2 cellular contexts compared by ENCODE assay signal in the genomic region with DNA sequence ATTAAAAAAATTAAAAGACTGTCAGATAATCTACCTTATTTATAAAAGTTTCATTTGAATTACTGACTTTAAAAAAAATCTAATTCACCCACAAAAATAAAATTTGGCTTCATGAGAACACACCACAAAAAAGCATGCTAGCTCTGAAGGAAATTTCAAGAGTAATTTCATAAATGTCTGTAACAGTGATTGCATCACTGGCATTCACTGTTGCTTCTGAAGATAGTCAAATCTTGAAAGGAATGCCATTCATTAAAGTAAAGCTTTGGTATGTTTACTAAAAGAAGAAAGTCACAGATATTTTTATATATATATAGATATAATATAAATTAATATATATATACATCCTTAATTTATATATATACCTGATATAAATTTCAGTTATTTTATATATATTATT.
TF ChIP-seq lines count a peak whose summit lies in the region.

No MANE protein-coding gene starts in this region.

TF ChIP-seq in IMR-90, 13 proteins besides CTCF, POLR2A, EP300 and RAD21:
- no peak for TF ChIP-seq FOS (IDR thresholded peaks at IDR 0.05; ENCODE audit: low read depth, low read length)
- no peak for TF ChIP-seq CHD1 (IDR thresholded peaks at IDR 0.05; ENCODE audit: low read depth, low read length)
- TF ChIP-seq MXI1 (IDR thresholded peaks at IDR 0.05; ENCODE audit: borderline replicate concordance, low read depth, low read length), result no peak
- no peak for TF ChIP-seq NFE2L2 (IDR thresholded peaks at IDR 0.05; ENCODE audit: low read depth, low read length)
- TF ChIP-seq RFX5 (IDR thresholded peaks at IDR 0.05; ENCODE audit: low read depth, low read length), result no peak
- TF ChIP-seq, protein P1, sequence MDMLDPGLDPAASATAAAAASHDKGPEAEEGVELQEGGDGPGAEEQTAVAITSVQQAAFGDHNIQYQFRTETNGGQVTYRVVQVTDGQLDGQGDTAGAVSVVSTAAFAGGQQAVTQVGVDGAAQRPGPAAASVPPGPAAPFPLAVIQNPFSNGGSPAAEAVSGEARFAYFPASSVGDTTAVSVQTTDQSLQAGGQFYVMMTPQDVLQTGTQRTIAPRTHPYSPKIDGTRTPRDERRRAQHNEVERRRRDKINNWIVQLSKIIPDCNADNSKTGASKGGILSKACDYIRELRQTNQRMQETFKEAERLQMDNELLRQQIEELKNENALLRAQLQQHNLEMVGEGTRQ (IDR thresholded peaks at IDR 0.05; ENCODE audit: low read depth, low read length), result no peak
- TF ChIP-seq BHLHE40 (IDR thresholded peaks at IDR 0.05; ENCODE audit: low read depth, low read length), result no peak
- TF ChIP-seq CEBPB (IDR thresholded peaks at IDR 0.05; ENCODE audit: low read depth, low read length), result peak; percentile 81
TF ChIP-seq in IMR-90: peak in this region for 1.

TF ChIP-seq in K562, 482 proteins besides CTCF, POLR2A, EP300 and RAD21:
- TF ChIP-seq, protein P2, sequence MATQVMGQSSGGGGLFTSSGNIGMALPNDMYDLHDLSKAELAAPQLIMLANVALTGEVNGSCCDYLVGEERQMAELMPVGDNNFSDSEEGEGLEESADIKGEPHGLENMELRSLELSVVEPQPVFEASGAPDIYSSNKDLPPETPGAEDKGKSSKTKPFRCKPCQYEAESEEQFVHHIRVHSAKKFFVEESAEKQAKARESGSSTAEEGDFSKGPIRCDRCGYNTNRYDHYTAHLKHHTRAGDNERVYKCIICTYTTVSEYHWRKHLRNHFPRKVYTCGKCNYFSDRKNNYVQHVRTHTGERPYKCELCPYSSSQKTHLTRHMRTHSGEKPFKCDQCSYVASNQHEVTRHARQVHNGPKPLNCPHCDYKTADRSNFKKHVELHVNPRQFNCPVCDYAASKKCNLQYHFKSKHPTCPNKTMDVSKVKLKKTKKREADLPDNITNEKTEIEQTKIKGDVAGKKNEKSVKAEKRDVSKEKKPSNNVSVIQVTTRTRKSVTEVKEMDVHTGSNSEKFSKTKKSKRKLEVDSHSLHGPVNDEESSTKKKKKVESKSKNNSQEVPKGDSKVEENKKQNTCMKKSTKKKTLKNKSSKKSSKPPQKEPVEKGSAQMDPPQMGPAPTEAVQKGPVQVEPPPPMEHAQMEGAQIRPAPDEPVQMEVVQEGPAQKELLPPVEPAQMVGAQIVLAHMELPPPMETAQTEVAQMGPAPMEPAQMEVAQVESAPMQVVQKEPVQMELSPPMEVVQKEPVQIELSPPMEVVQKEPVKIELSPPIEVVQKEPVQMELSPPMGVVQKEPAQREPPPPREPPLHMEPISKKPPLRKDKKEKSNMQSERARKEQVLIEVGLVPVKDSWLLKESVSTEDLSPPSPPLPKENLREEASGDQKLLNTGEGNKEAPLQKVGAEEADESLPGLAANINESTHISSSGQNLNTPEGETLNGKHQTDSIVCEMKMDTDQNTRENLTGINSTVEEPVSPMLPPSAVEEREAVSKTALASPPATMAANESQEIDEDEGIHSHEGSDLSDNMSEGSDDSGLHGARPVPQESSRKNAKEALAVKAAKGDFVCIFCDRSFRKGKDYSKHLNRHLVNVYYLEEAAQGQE (CRISPR knock-in tag; IDR thresholded peaks at IDR 0.05; ENCODE audit: low read depth), result no peak
- TF ChIP-seq BCL6 (CRISPR knock-in tag; IDR thresholded peaks at IDR 0.05) (no peak), FOXP1 (CRISPR knock-in tag; IDR thresholded peaks at IDR 0.05) (no peak), MEF2A (IDR thresholded peaks at IDR 0.05; ENCODE audit: control insufficient read depth, low read depth, low read length) (no peak), CEBPG (CRISPR knock-in tag; IDR thresholded peaks at IDR 0.05) (no peak), CEBPG (tag; conservative IDR thresholded peaks at IDR 0.05 in 1 of 2, IDR thresholded peaks at IDR 0.05 in 1 of 2) (peak in 1 of 2 experiments; percentile 44; a peak in 1 of 4 replicates), EGR1 (conservative IDR thresholded peaks at IDR 0.05) (no peak), TCF3 (CRISPR knock-in tag; IDR thresholded peaks at IDR 0.05) (no peak)
- TF ChIP-seq, protein P3, sequence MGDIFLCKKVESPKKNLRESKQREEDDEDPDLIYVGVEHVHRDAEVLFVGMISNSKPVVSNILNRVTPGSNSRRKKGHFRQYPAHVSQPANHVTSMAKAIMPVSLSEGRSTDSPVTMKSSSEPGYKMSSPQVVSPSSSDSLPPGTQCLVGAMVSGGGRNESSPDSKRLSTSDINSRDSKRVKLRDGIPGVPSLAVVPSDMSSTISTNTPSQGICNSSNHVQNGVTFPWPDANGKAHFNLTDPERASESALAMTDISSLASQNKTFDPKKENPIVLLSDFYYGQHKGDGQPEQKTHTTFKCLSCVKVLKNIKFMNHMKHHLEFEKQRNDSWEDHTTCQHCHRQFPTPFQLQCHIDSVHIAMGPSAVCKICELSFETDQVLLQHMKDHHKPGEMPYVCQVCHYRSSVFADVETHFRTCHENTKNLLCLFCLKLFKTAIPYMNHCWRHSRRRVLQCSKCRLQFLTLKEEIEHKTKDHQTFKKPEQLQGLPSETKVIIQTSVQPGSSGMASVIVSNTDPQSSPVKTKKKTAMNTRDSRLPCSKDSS (IDR thresholded peaks at IDR 0.05; ENCODE audit: low read depth, partially characterized antibody), result no peak
- TF ChIP-seq, protein P4, sequence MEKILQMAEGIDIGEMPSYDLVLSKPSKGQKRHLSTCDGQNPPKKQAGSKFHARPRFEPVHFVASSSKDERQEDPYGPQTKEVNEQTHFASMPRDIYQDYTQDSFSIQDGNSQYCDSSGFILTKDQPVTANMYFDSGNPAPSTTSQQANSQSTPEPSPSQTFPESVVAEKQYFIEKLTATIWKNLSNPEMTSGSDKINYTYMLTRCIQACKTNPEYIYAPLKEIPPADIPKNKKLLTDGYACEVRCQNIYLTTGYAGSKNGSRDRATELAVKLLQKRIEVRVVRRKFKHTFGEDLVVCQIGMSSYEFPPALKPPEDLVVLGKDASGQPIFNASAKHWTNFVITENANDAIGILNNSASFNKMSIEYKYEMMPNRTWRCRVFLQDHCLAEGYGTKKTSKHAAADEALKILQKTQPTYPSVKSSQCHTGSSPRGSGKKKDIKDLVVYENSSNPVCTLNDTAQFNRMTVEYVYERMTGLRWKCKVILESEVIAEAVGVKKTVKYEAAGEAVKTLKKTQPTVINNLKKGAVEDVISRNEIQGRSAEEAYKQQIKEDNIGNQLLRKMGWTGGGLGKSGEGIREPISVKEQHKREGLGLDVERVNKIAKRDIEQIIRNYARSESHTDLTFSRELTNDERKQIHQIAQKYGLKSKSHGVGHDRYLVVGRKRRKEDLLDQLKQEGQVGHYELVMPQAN (IDR thresholded peaks at IDR 0.05; ENCODE audit: borderline replicate concordance), result no peak
- TF ChIP-seq, protein P5, sequence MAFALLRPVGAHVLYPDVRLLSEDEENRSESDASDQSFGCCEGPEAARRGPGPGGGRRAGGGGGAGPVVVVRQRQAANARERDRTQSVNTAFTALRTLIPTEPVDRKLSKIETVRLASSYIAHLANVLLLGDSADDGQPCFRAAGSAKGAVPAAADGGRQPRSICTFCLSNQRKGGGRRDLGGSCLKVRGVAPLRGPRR (CRISPR knock-in tag; IDR thresholded peaks at IDR 0.05), result no peak
- TF ChIP-seq, protein P6, sequence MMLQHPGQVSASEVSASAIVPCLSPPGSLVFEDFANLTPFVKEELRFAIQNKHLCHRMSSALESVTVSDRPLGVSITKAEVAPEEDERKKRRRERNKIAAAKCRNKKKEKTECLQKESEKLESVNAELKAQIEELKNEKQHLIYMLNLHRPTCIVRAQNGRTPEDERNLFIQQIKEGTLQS (IDR thresholded peaks at IDR 0.05), result 0 out of 2 replicates have a peak, but pooled peaks have one; percentile 35
- TF ChIP-seq, protein P6 (CRISPR knock-in tag; conservative IDR thresholded peaks at IDR 0.05), result no peak
- TF ChIP-seq, protein P7, sequence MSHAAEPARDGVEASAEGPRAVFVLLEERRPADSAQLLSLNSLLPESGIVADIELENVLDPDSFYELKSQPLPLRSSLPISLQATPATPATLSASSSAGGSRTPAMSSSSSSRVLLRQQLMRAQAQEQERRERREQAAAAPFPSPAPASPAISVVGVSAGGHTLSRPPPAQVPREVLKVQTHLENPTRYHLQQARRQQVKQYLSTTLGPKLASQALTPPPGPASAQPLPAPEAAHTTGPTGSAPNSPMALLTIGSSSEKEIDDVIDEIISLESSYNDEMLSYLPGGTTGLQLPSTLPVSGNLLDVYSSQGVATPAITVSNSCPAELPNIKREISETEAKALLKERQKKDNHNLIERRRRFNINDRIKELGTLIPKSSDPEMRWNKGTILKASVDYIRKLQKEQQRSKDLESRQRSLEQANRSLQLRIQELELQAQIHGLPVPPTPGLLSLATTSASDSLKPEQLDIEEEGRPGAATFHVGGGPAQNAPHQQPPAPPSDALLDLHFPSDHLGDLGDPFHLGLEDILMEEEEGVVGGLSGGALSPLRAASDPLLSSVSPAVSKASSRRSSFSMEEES (CRISPR knock-in tag; IDR thresholded peaks at IDR 0.05), result no peak
TF ChIP-seq in K562: peak in this region for 2.
